In the genomic region with DNA sequence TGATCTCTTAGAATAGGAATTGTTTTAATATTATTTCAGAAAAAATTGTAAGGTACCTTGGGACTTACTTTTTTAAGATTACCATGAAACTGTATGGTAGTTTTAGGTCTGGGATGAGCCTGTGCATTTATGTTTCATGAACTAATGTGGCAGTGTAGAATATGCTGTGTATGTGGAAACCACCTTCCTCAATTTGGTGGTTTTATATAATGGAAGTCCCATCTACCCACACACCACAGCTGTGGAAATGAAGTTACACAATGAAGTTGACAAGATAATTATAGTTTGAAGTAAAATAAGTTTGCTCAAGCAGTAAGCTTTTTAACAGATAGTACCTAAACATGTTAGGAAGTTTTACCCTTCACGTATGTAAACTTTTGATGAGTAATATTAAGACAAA, we compare ENCODE assay signal across 1 cellular context.
TF ChIP-seq lines count a peak whose summit lies in the region.

No MANE protein-coding gene starts in this region.

TF ChIP-seq in GM23338, 12 proteins besides CTCF, POLR2A, EP300 and RAD21:
- TF ChIP-seq, protein P1, sequence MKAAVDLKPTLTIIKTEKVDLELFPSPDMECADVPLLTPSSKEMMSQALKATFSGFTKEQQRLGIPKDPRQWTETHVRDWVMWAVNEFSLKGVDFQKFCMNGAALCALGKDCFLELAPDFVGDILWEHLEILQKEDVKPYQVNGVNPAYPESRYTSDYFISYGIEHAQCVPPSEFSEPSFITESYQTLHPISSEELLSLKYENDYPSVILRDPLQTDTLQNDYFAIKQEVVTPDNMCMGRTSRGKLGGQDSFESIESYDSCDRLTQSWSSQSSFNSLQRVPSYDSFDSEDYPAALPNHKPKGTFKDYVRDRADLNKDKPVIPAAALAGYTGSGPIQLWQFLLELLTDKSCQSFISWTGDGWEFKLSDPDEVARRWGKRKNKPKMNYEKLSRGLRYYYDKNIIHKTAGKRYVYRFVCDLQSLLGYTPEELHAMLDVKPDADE (IDR thresholded peaks at IDR 0.05) = no peak
- TF ChIP-seq STAT1 (IDR thresholded peaks at IDR 0.05; ENCODE audit: unreplicated experiment) = no peak
TF ChIP-seq in GM23338: peak in this region for 0.
